ENCODE assay signal across 16 cellular contexts in genomic region chr12:31234053-31234835, GRCh38.
DNase-seq lines count a peak whose midpoint lies in the region; ATAC-seq and TF ChIP-seq lines count a peak whose summit lies in the region.
"Had no signal": no experiment of that assay in that cellular context is flagged by ENCODE, and none has a peak within 500 bp of the region (broad histone marks: within the 10 kb centered on the region; RNA-seq: fewer than 3 reads in every experiment).

No MANE protein-coding gene starts in this region.

- H3K36me3 ChIP-seq in mammary epithelial cell (ENCODE audit: insufficient read depth, low read length) (no peaks in the 10 kb centered on the region), breast epithelium (no peaks in the 10 kb centered on the region), hepatocyte (replicated peaks; ENCODE audit: insufficient read depth, low read depth) (no peaks in the 10 kb centered on the region), thyroid gland (no peaks in the 10 kb centered on the region)
- H3K36me3 ChIP-seq: vagina had no signal

- no peak overlapping the region for H3K9ac ChIP-seq in mammary epithelial cell (ENCODE audit: insufficient read depth, low read length)
- H3K9ac ChIP-seq: KMS-11 had no signal

- BruUV-seq in mammary epithelial cell (replicated peaks; lab: Mats Ljungman, UMichigan), result no TSS peak

- ATAC-seq in T-helper 17 cell, result no peak
- ATAC-seq: activated CD8-positive, alpha-beta memory T cell treated with anti-CD3 and anti-CD28 coated beads, Interleukin-2, amount 10 ng/mL, durations not matched to agents 7 days and 5 days; natural killer cell had no signal

- H3K4me1 ChIP-seq in mammary epithelial cell (ENCODE audit: insufficient read depth, low read length), result peaks cover 7% of the 10 kb centered on the region
- H3K4me1 ChIP-seq in breast epithelium, result no peaks in the 10 kb centered on the region
- H3K4me1 ChIP-seq in hepatocyte (ENCODE audit: insufficient read depth), result peaks cover 7% of the 10 kb centered on the region
- peaks cover 0 to 6% of the 10 kb centered on the region in 2 donors for H3K4me1 ChIP-seq in thyroid gland

- no peak overlapping the region for H3K27ac Mint-ChIP-seq in T-helper 17 cell
- H3K27ac Mint-ChIP-seq: activated CD8-positive, alpha-beta memory T cell treated with anti-CD3 and anti-CD28 coated beads, Interleukin-2, amount 10 ng/mL, durations not matched to agents 7 days and 5 days; natural killer cell had no signal

- no peak overlapping the region for H3K4me3 Mint-ChIP-seq in T-helper 17 cell
- H3K4me3 Mint-ChIP-seq: activated CD8-positive, alpha-beta memory T cell treated with anti-CD3 and anti-CD28 coated beads, Interleukin-2, amount 10 ng/mL, durations not matched to agents 7 days and 5 days; natural killer cell had no signal

- TF ChIP-seq POLR2A in breast epithelium (IDR thresholded peaks at IDR 0.05) (no peak), thyroid gland (IDR thresholded peaks at IDR 0.05) (no peak)

- H3K27me3 Mint-ChIP-seq in T-helper 17 cell, result peaks cover 77% of the 10 kb centered on the region

- in situ Hi-C loops in mammary epithelial cell (cut with MboI; ENCODE audit: low sequenced_read_pairs in 2 of 2), result loop anchor here (10.0 to 25.0 kb wide), 2 partner anchors 122 to 389 kb away; no protein-coding TSS in a partner anchor

- no peak overlapping the region for H3K4me2 ChIP-seq in mammary epithelial cell (ENCODE audit: insufficient read depth, low read depth, low read length)
- H3K4me2 ChIP-seq in hepatocyte, result no peak overlapping the region
- H3K4me2 ChIP-seq: KMS-11 had no signal

- H3K27ac ChIP-seq in mammary epithelial cell (ENCODE audit: insufficient read depth, low read depth, low read length), result no peak overlapping the region
- no peak overlapping the region for H3K27ac ChIP-seq in breast epithelium
- H3K27ac ChIP-seq in hepatocyte, result peak overlapping the region; percentile 4
- H3K27ac ChIP-seq in thyroid gland, result no peak overlapping the region
- H3K27ac ChIP-seq: KMS-11, vagina had no signal

- H3K36me3 Mint-ChIP-seq in T-helper 17 cell (ENCODE audit: low read depth), result peaks cover 6% of the 10 kb centered on the region
- H3K36me3 Mint-ChIP-seq: activated CD8-positive, alpha-beta memory T cell treated with anti-CD3 and anti-CD28 coated beads, Interleukin-2, amount 10 ng/mL, durations not matched to agents 7 days and 5 days; natural killer cell had no signal

- no peaks in the 10 kb centered on the region for H4K20me1 ChIP-seq in mammary epithelial cell (ENCODE audit: insufficient read depth, low read length)
- no peaks in the 10 kb centered on the region for H4K20me1 ChIP-seq in hepatocyte (ENCODE audit: insufficient read depth, poor library complexity, severe bottlenecking)

- intact Hi-C loops in mammary epithelial cell (cut with micrococcal nuclease) (loop anchor here (2.0 kb wide), 1 partner anchor 19 kb away; no protein-coding TSS in a partner anchor), breast epithelium (cut with DNase I; ENCODE audit: low total_unique reads) (no loop called here), thyroid gland (cut with DNase I) (no loop called here)

- WGBS in mammary epithelial cell (ENCODE audit: low coverage, missing lambda C conversion rate), result 53% methylated on average over 14 of the region's 14 CpGs
- 85% methylated on average over 14 of the region's 14 CpGs for WGBS in hepatocyte (ENCODE audit: low lambda C conversion rate, missing lambda C conversion rate)
- 83 to 88% methylated on average over 13 to 14 of the region's 14 CpGs for WGBS in thyroid gland, 2 donors

- H3K27me3 ChIP-seq in mammary epithelial cell (ENCODE audit: insufficient read depth, low read length) (peaks cover 16% of the 10 kb centered on the region), breast epithelium (no peaks in the 10 kb centered on the region), hepatocyte (no peaks in the 10 kb centered on the region), thyroid gland (no peaks in the 10 kb centered on the region)
- H3K27me3 ChIP-seq: vagina had no signal

- DNase-seq in mammary epithelial cell, result peak; percentile 31
- DNase-seq in breast epithelium (ENCODE audit: low spot score in 2 of 2), result no peak
- DNase-seq in NCI-H748 treated with DMSO at 0.1 percent for 48 hours (lab: John Stamatoyannopoulos, UW), result peak; percentile 45
- no peak for DNase-seq in hepatocyte (ENCODE audit: low spot score)
- no peak for DNase-seq in thyroid gland
- no peak for DNase-seq in T-helper 17 cell
- no peak for DNase-seq in NCI-H1436 (lab: John Stamatoyannopoulos, UW)
- DNase-seq in SK-N-DZ (ENCODE audit: low spot score), result no peak
- DNase-seq: activated CD8-positive, alpha-beta memory T cell treated with anti-CD3 and anti-CD28 coated beads, Interleukin-2, amount 10 ng/mL, durations not matched to agents 7 days and 5 days; activated effector memory CD4-positive, alpha-beta T cell treated with Interleukin-2 at 50 U/mL for 16 hours; amniotic stem cell; natural killer cell; T-helper 2 cell had no signal

- CTCF ChIA-PET in mammary epithelial cell (lab: Charles Lee; ENCODE audit: low non-redundant PET), result no interaction called here

- H2AFZ ChIP-seq in mammary epithelial cell (ENCODE audit: low read depth, low read length) (no peak overlapping the region), hepatocyte (no peak overlapping the region)

- peak in 1 of 2 donors; percentile 6 for TF ChIP-seq CTCF in mammary epithelial cell (conservative IDR thresholded peaks at IDR 0.05 in 1 of 2, IDR thresholded peaks at IDR 0.05 in 1 of 2; ENCODE audit: extremely low read depth in 1 of 2, insufficient read depth in 1 of 2, low read depth in 1 of 2, low read length in 2 of 2)
- TF ChIP-seq CTCF in breast epithelium (IDR thresholded peaks at IDR 0.05), result no peak
- TF ChIP-seq CTCF in hepatocyte (IDR thresholded peaks at IDR 0.05; ENCODE audit: poor library complexity), result no peak
- TF ChIP-seq CTCF in thyroid gland (IDR thresholded peaks at IDR 0.05), result no peak

- H3K4me1 Mint-ChIP-seq in T-helper 17 cell, result peaks cover 11% of the 10 kb centered on the region

- H3K4me3 ChIP-seq in mammary epithelial cell (replicated peaks in 1 of 3; ENCODE audit: insufficient read depth in 1 of 3, low read depth in 2 of 3, low read length in 3 of 3) (no peak overlapping the region), breast epithelium (no peak overlapping the region), hepatocyte (no peak overlapping the region), thyroid gland (replicated peaks in 1 of 3) (no peak overlapping the region)
- H3K4me3 ChIP-seq: lung, vagina had no signal

- H3K79me2 ChIP-seq in mammary epithelial cell (ENCODE audit: insufficient read depth, low read length) (no peaks in the 10 kb centered on the region), hepatocyte (no peaks in the 10 kb centered on the region)

- no peaks in the 10 kb centered on the region for H3K9me2 ChIP-seq in hepatocyte (replicated peaks; ENCODE audit: insufficient read depth)

- no peaks in the 10 kb centered on the region for H3K9me3 ChIP-seq in mammary epithelial cell (replicated peaks; ENCODE audit: insufficient read depth, low read length)
- no peaks in the 10 kb centered on the region for H3K9me3 ChIP-seq in breast epithelium
- no peaks in the 10 kb centered on the region for H3K9me3 ChIP-seq in hepatocyte (ENCODE audit: low read depth)
- H3K9me3 ChIP-seq in thyroid gland, result no peaks in the 10 kb centered on the region
- H3K9me3 ChIP-seq in T-helper 17 cell (ENCODE audit: control insufficient read depth, low read length, poor library complexity, severe bottlenecking), result no peaks in the 10 kb centered on the region
- H3K9me3 ChIP-seq: vagina had no signal

- dilution Hi-C loops in mammary epithelial cell (cut with HindIII; ENCODE audit: low sequenced_read_pairs), result no loop called here

Comparison
In these comparisons a context has a peak if more than half of its experiments do, and no peak if none do; other contexts are left out.
1. DNase-seq: peak in mammary epithelial cell (single experiment) and NCI-H748 treated with DMSO at 0.1 percent for 48 hours (single experiment); none in breast epithelium (0 of 2), hepatocyte (single experiment), thyroid gland (0 of 2), T-helper 17 cell (0 of 3), NCI-H1436 (single experiment) and SK-N-DZ (single experiment).